In genomic region chr11:130315354-130315970, GRCh38 we compare ENCODE assay signal across 8 cellular contexts. TPM values are rescaled to one million over a fixed set of nuclear protein-coding genes. Genes with fewer than 3 reads are reported as not detected.
DNase-seq lines count a peak whose midpoint lies in the region; ATAC-seq, FAIRE-seq and TF ChIP-seq lines count a peak whose summit lies in the region.

No MANE protein-coding gene starts in this region.

- H3K4me1 Mint-ChIP-seq in nephron = peaks cover 46% of the 10 kb centered on the region

- peak overlapping the region; percentile 98 for H2AFZ ChIP-seq in ACC112 (ENCODE audit: low read length, unreplicated experiment)
- H2AFZ ChIP-seq in endothelial cell of umbilical vein (ENCODE audit: low read depth, low read length) = peak overlapping the region; percentile 99

- peaks cover 21% of the 10 kb centered on the region for H3K4me1 ChIP-seq in ACC112 (ENCODE audit: control insufficient read depth, insufficient read depth, low read length, unreplicated experiment)
- H3K4me1 ChIP-seq in endothelial cell of umbilical vein (ENCODE audit: control insufficient read depth, extremely low read depth, insufficient read depth, low read length) = peaks cover 11% of the 10 kb centered on the region

- ATAC-seq in GM19351 (IDR thresholded peaks at IDR 0.05; ENCODE audit: unreplicated experiment) = peak; percentile 23

- no peak for FAIRE-seq in endothelial cell of umbilical vein (lab: Jason Lieb, UNC)

- peak; percentile 67 for DNase-seq in HT-29 (ENCODE audit: low spot score)
- DNase-seq in activated CD8-positive, alpha-beta memory T cell treated with anti-CD3 and anti-CD28 coated beads for 4 hours (ENCODE audit: low read depth in 2 of 2) = peak; percentile 3 to 17
- DNase-seq in endothelial cell of umbilical vein (ENCODE audit: low read depth, low spot score) = no peak
- DNase-seq in substantia nigra (lab: John Stamatoyannopoulos, UW) = peak in 20 of 49 donors; percentile 3 to 36 (median 14)
- no peak for DNase-seq in foreskin melanocyte

- H3K27me3 Mint-ChIP-seq in nephron (ENCODE audit: low read depth) = no peaks in the 10 kb centered on the region

- peaks cover 30% of the 10 kb centered on the region for H3K79me2 ChIP-seq in ACC112 (ENCODE audit: control insufficient read depth, insufficient read depth, low read length, unreplicated experiment)
- peaks cover 11% of the 10 kb centered on the region for H3K79me2 ChIP-seq in endothelial cell of umbilical vein (ENCODE audit: control insufficient read depth, insufficient read depth, low read length)

- H3K36me3 ChIP-seq in ACC112 (ENCODE audit: insufficient read depth, low read length) (no peaks in the 10 kb centered on the region), endothelial cell of umbilical vein (ENCODE audit: control insufficient read depth in 2 of 2, extremely low read depth in 1 of 2, insufficient read depth in 2 of 2, low read length in 2 of 2) (no peaks in the 10 kb centered on the region)

- no peak overlapping the region for H3K9ac ChIP-seq in endothelial cell of umbilical vein (replicated peaks; ENCODE audit: extremely low read depth, insufficient read depth, low read length)

- peaks cover 6% of the 10 kb centered on the region for H3K9me3 Mint-ChIP-seq in nephron

- H3K27me3 ChIP-seq in ACC112 (ENCODE audit: insufficient read depth, low read length) = no peaks in the 10 kb centered on the region
- peaks cover 0 to 6% of the 10 kb centered on the region in 2 experiments for H3K27me3 ChIP-seq in endothelial cell of umbilical vein (ENCODE audit: control insufficient read depth in 2 of 2, insufficient read depth in 2 of 2, low read length in 2 of 2)

- dilution Hi-C loops in endothelial cell of umbilical vein (cut with MboI; ENCODE audit: extremely low pct_ligation_motif_present, low sequenced_read_pairs) = no loop called here

- no peak for TF ChIP-seq POLR2A in endothelial cell of umbilical vein (IDR thresholded peaks at IDR 0.05; ENCODE audit: low read depth, low read length)

- CTCF ChIA-PET in endothelial cell of umbilical vein (lab: Charles Lee) = no interaction called here

- H3K9me1 ChIP-seq in endothelial cell of umbilical vein (replicated peaks; ENCODE audit: control insufficient read depth, extremely low read depth, insufficient read depth, low read length) = no peaks in the 10 kb centered on the region

- H3K36me3 Mint-ChIP-seq in nephron (ENCODE audit: low read depth) = no peaks in the 10 kb centered on the region

- intact Hi-C loops in endothelial cell of umbilical vein (cut with micrococcal nuclease) = loop anchor here (2.0 to 10.0 kb wide), 3 partner anchors 421 to 579 kb away; partner anchors contain the start of gene NFRKB

- TF ChIP-seq CTCF in endothelial cell of umbilical vein (IDR thresholded peaks at IDR 0.05; ENCODE audit: extremely low read depth in 1 of 2, insufficient read depth in 1 of 2, low read depth in 1 of 2, low read length in 2 of 2) (no peak), nephron (IDR thresholded peaks at IDR 0.05; ENCODE audit: unreplicated experiment in 3 of 3) (no peak)

- BruUV-seq in endothelial cell of umbilical vein (replicated peaks; lab: Mats Ljungman, UMichigan) = no TSS peak

- peak overlapping the region; percentile 82 for H3K4me2 ChIP-seq in endothelial cell of umbilical vein (ENCODE audit: insufficient read depth, low read length)

- POLR2A ChIA-PET in endothelial cell of umbilical vein (lab: Charles Lee) = no interaction called here

- H3K27ac ChIP-seq in ACC112 (ENCODE audit: low read depth, low read length) (no peak overlapping the region), endothelial cell of umbilical vein (ENCODE audit: insufficient read depth, low read depth, low read length) (no peak overlapping the region), substantia nigra (ENCODE audit: low read depth, low read length, poor library complexity, severe bottlenecking) (peak overlapping the region; percentile 89)

- peak overlapping the region; percentile 84 to 93 (median 92) for H3K4me3 Mint-ChIP-seq in nephron

- no peaks in the 10 kb centered on the region for H3K9me3 ChIP-seq in endothelial cell of umbilical vein (replicated peaks; ENCODE audit: control insufficient read depth, insufficient read depth, low read length)

- peak overlapping the region; percentile 84 to 98 (median 97) for H3K27ac Mint-ChIP-seq in nephron

- no peaks in the 10 kb centered on the region for H4K20me1 ChIP-seq in endothelial cell of umbilical vein (replicated peaks; ENCODE audit: control insufficient read depth, extremely low read depth, insufficient read depth, low read length)

- H3K4me3 ChIP-seq in ACC112 (ENCODE audit: low read depth, low read length) (peak overlapping the region; percentile 81), endothelial cell of umbilical vein (replicated peaks in 1 of 3; ENCODE audit: insufficient read depth in 1 of 3, low read depth in 1 of 3, low read length in 3 of 3) (peak overlapping the region in 2 of 3 experiments; percentile 26 to 65)

TF ChIP-seq in endothelial cell of umbilical vein, 7 proteins besides CTCF, POLR2A, EP300 and RAD21:
- TF ChIP-seq JUN (IDR thresholded peaks at IDR 0.05; ENCODE audit: borderline replicate concordance, insufficient read depth, insufficient read length, low read depth) = no peak
- TF ChIP-seq GATA2 (IDR thresholded peaks at IDR 0.05; ENCODE audit: insufficient read depth, insufficient read length, low read depth, low read length) = no peak
- TF ChIP-seq FOS (IDR thresholded peaks at IDR 0.05; ENCODE audit: borderline replicate concordance, insufficient read depth, low read length) = no peak
- TF ChIP-seq MAX (IDR thresholded peaks at IDR 0.05; ENCODE audit: insufficient read depth, insufficient read length) = no peak
- TF ChIP-seq POLR2AphosphoS5 (IDR thresholded peaks at IDR 0.05; ENCODE audit: insufficient read depth, low read depth, low read length) = no peak
- TF ChIP-seq MYC (IDR thresholded peaks at IDR 0.05; ENCODE audit: low read depth, low read length) = no peak
- no peak for TF ChIP-seq EZH2 (IDR thresholded peaks at IDR 0.05; ENCODE audit: borderline replicate concordance, low read depth, low read length, severe bottlenecking)

RNA-seq across cellular contexts. Expression of gene ZBTB44, which starts 0.7 kb away (rescaled TPM):
- 21.1 and 23.9 TPM in 2 replicates for total RNA-seq in HT-29 (2014; rRNA removed; shearing (Covaris generic))
- 20.3 and 24.4 TPM in 2 replicates for total RNA-seq in endothelial cell of umbilical vein
- polyA plus RNA-seq in endothelial cell of umbilical vein = 7.0 and 8.7 TPM in 2 replicates
- 9.8 and 10.1 TPM in 2 replicates for polyA plus RNA-seq in endothelial cell of umbilical vein (2011; cell fraction: cytosol; rRNA removed)
- polyA plus RNA-seq in endothelial cell of umbilical vein (2011; cell fraction: nucleus; rRNA removed) = 31.5 and 31.8 TPM in 2 replicates
- 8.9 and 14.3 TPM in 2 replicates for polyA plus RNA-seq in endothelial cell of umbilical vein (2012)
- polyA minus RNA-seq in endothelial cell of umbilical vein = 46.8 and 58.2 TPM in 2 replicates
- polyA minus RNA-seq in endothelial cell of umbilical vein (2011; cell fraction: cytosol; rRNA and poly(A)+ RNA removed) = 34.7 TPM
- 48.3 and 72.0 TPM in 2 replicates for polyA minus RNA-seq in endothelial cell of umbilical vein (2011; cell fraction: nucleus; rRNA and poly(A)+ RNA removed)

Comparison
In these comparisons a context has a peak if more than half of its experiments do, and no peak if none do; other contexts are left out.
1. DNase-seq: peak in HT-29 (single experiment) and activated CD8-positive, alpha-beta memory T cell treated with anti-CD3 and anti-CD28 coated beads for 4 hours (2 of 2); none in endothelial cell of umbilical vein (single experiment) and foreskin melanocyte (single experiment).